1 cellular context compared by ENCODE assay signal in genomic region chr19:11506101-11506555, GRCh38.
A peak's percentile ranks its signal among the peaks of the same experiment; 100 is the strongest.
TF ChIP-seq lines count a peak whose summit lies in the region.

No MANE protein-coding gene starts in this region.

TF ChIP-seq in A549, 52 proteins besides CTCF, POLR2A, EP300 and RAD21:
- TF ChIP-seq KDM5A (IDR thresholded peaks at IDR 0.05), result 0 out of 2 replicates have a peak, but pooled peaks have one; percentile 32
- no peak for TF ChIP-seq ESRRA (IDR thresholded peaks at IDR 0.05; ENCODE audit: borderline replicate concordance, low read length)
